1 cellular context compared by ENCODE assay signal in genomic region chr4:6990661-6991060, GRCh38.
TF ChIP-seq lines count a peak whose summit lies in the region.

No MANE protein-coding gene starts in this region.

TF ChIP-seq in K562, 482 proteins besides CTCF, POLR2A, EP300 and RAD21 (continued from another document):
- TF ChIP-seq ZFP30 (CRISPR knock-in tag; IDR thresholded peaks at IDR 0.05; ENCODE audit: borderline replicate concordance) (no peak), SRF (CRISPR knock-in tag; IDR thresholded peaks at IDR 0.05) (no peak), MITF (IDR thresholded peaks at IDR 0.05) (no peak), MIER1 (IDR thresholded peaks at IDR 0.05; ENCODE audit: low read depth) (no peak), ZNF124 (CRISPR knock-in tag; IDR thresholded peaks at IDR 0.05) (no peak)
